1 cellular context compared by ENCODE assay signal in the genomic region with DNA sequence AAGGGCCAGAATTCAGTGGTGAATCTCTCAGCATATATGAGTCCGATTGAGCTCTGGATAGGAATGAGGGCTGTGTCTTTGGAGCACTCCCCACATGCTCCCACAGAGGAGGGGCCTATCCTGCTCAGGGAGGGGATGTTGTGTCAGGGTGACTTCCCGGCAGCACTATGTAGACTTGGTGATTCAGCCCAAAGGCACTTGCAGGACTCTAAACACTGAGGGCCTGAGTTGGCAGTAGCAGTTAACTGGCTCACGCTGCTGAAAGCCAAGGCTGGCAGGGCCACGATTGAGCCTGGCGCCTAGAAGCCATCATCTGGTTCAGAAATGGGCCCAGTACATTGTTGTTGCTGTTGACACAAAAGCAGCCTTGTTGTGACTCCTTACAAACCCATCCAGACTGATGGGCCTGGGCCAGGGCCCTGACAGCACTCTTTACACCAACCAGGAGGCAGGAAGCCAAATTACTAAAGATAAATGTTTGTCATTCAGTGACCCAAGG.
TF ChIP-seq lines count a peak whose summit lies in the region.

No MANE protein-coding gene starts in this region.

TF ChIP-seq in GM23338, 12 proteins besides CTCF, POLR2A, EP300 and RAD21 (continued from another document):
- TF ChIP-seq, protein P1, sequence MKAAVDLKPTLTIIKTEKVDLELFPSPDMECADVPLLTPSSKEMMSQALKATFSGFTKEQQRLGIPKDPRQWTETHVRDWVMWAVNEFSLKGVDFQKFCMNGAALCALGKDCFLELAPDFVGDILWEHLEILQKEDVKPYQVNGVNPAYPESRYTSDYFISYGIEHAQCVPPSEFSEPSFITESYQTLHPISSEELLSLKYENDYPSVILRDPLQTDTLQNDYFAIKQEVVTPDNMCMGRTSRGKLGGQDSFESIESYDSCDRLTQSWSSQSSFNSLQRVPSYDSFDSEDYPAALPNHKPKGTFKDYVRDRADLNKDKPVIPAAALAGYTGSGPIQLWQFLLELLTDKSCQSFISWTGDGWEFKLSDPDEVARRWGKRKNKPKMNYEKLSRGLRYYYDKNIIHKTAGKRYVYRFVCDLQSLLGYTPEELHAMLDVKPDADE (IDR thresholded peaks at IDR 0.05): no peak
- TF ChIP-seq ZNF114 (CRISPR knock-in tag; IDR thresholded peaks at IDR 0.05) (no peak), STAT1 (IDR thresholded peaks at IDR 0.05; ENCODE audit: unreplicated experiment) (no peak)
- TF ChIP-seq, protein P2, sequence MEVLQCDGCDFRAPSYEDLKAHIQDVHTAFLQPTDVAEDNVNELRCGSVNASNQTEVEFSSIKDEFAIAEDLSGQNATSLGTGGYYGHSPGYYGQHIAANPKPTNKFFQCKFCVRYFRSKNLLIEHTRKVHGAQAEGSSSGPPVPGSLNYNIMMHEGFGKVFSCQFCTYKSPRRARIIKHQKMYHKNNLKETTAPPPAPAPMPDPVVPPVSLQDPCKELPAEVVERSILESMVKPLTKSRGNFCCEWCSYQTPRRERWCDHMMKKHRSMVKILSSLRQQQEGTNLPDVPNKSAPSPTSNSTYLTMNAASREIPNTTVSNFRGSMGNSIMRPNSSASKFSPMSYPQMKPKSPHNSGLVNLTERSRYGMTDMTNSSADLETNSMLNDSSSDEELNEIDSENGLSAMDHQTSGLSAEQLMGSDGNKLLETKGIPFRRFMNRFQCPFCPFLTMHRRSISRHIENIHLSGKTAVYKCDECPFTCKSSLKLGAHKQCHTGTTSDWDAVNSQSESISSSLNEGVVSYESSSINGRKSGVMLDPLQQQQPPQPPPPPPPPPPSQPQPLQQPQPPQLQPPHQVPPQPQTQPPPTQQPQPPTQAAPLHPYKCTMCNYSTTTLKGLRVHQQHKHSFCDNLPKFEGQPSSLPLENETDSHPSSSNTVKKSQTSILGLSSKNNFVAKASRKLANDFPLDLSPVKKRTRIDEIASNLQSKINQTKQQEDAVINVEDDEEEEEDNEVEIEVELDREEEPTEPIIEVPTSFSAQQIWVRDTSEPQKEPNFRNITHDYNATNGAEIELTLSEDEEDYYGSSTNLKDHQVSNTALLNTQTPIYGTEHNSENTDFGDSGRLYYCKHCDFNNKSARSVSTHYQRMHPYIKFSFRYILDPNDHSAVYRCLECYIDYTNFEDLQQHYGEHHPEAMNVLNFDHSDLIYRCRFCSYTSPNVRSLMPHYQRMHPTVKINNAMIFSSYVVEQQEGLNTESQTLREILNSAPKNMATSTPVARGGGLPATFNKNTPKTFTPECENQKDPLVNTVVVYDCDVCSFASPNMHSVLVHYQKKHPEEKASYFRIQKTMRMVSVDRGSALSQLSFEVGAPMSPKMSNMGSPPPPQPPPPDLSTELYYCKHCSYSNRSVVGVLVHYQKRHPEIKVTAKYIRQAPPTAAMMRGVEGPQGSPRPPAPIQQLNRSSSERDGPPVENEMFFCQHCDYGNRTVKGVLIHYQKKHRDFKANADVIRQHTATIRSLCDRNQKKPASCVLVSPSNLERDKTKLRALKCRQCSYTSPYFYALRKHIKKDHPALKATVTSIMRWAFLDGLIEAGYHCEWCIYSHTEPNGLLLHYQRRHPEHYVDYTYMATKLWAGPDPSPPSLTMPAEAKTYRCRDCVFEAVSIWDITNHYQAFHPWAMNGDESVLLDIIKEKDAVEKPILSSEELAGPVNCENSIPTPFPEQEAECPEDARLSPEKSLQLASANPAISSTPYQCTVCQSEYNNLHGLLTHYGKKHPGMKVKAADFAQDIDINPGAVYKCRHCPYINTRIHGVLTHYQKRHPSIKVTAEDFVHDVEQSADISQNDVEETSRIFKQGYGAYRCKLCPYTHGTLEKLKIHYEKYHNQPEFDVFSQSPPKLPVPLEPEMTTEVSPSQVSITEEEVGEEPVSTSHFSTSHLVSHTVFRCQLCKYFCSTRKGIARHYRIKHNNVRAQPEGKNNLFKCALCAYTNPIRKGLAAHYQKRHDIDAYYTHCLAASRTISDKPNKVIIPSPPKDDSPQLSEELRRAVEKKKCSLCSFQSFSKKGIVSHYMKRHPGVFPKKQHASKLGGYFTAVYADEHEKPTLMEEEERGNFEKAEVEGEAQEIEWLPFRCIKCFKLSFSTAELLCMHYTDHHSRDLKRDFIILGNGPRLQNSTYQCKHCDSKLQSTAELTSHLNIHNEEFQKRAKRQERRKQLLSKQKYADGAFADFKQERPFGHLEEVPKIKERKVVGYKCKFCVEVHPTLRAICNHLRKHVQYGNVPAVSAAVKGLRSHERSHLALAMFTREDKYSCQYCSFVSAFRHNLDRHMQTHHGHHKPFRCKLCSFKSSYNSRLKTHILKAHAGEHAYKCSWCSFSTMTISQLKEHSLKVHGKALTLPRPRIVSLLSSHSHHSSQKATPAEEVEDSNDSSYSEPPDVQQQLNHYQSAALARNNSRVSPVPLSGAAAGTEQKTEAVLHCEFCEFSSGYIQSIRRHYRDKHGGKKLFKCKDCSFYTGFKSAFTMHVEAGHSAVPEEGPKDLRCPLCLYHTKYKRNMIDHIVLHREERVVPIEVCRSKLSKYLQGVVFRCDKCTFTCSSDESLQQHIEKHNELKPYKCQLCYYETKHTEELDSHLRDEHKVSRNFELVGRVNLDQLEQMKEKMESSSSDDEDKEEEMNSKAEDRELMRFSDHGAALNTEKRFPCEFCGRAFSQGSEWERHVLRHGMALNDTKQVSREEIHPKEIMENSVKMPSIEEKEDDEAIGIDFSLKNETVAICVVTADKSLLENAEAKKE (CRISPR knock-in tag; IDR thresholded peaks at IDR 0.05): no peak
